Comparison of ENCODE assay signal across 11 cellular contexts in the genomic region with DNA sequence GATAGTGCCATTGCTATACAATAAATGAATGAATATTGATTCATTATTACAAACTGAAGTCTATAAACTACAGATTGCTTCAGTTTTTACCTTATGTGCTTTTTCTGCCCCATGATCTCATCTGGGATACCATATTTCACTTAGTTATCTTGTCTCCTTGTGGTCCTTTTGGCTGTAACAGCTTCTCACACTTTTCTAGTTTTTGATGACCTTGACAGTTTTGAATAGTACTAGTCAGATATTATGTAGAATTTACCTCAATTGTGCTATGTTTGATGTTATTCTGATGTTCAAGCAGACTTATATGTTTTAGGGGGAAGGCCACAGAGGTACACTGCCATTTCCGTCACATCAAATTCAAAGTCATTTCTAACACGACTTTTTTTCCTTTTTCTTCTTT.
"Had no signal": no experiment of that assay in that cellular context is flagged by ENCODE, and none has a peak within 500 bp of the region (broad histone marks: within the 10 kb centered on the region; RNA-seq: fewer than 3 reads in every experiment).

No MANE protein-coding gene starts in this region.

- H2AFZ ChIP-seq: GM23248, GM23338 had no signal

- DNase-seq: GM23248, GOT3, H7, H9, HCEC 1CT, HFFc6 had no signal

- H3K4me2 ChIP-seq: GM23338 had no signal

- H3K4me1 ChIP-seq: HAP-1 had no signal

- H3K9me3 ChIP-seq: HAP-1 had no signal

- H3K9ac ChIP-seq: GM23248 had no signal

- H3K27ac ChIP-seq: GM23248 had no signal

- FAIRE-seq: H1, H54 had no signal

- H3K4me3 ChIP-seq: GM23248, GM23338, HAP-1 had no signal

- ATAC-seq: GM23338, HCT116 had no signal

- H3K36me3 ChIP-seq: HAP-1 had no signal
